ENCODE assay signal across 20 cellular contexts in genomic region chr15:98884894-98885293, GRCh38.
DNase-seq lines count a peak whose midpoint lies in the region; ATAC-seq lines count a peak whose summit lies in the region.
"Had no signal": no experiment of that assay in that cellular context is flagged by ENCODE, and none has a peak within 500 bp of the region (broad histone marks: within the 10 kb centered on the region; RNA-seq: fewer than 3 reads in every experiment).

No MANE protein-coding gene starts in this region.

- no peak overlapping the region for H3K4me3 Mint-ChIP-seq in stimulated activated naive B cell treated with anti-CD40 and anti-IgM and Interleukin-4, amounts not matched to agents 10 μg/mL and 1 μg/mL and 100 μg/mL, for 72 hours
- H3K4me3 Mint-ChIP-seq: activated B cell treated with CpG ODN at 0.5 μM for 24 hours; activated CD8-positive, alpha-beta T cell treated with anti-CD3 and anti-CD28 coated beads, Interleukin-2, amount 10 ng/mL, durations not matched to agents 7 days and 5 days; activated naive CD8-positive, alpha-beta T cell treated with anti-CD3 and anti-CD28 coated beads, Interleukin-2, amount 10 ng/mL, durations not matched to agents 7 days and 5 days; CD4-positive, alpha-beta T cell; neural crest cell; stimulated activated effector memory CD8-positive, alpha-beta T cell treated with anti-CD3 and anti-CD28 coated beads, Interleukin-12 subunit alpha, Interleukin-12 subunit beta, amount 100 ng/mL, for 72 hours; T-helper 17 cell had no signal

- H2BK15ac ChIP-seq in mesenchymal stem cell (ENCODE audit: low read depth, poor library complexity, severe bottlenecking) (no peak overlapping the region), mesendoderm (replicated peaks; ENCODE audit: low read depth) (no peak overlapping the region)

- DNase-seq in NCI-H2196 (lab: John Stamatoyannopoulos, UW; ENCODE audit: unreplicated experiment) (peak; percentile 53), cerebellar nuclear complex (lab: John Stamatoyannopoulos, UW) (peak; percentile 70 to 82), mesenchymal stem cell (no peak), SJCRH30 (no peak), mesendoderm (no peak)
- DNase-seq in stimulated activated naive B cell treated with anti-CD40 and anti-IgM and Interleukin-4, amounts not matched to agents 10 μg/mL and 1 μg/mL and 100 μg/mL, for 72 hours = no peak
- DNase-seq: activated B cell treated with CpG ODN at 0.5 μM for 24 hours; activated CD8-positive, alpha-beta T cell treated with anti-CD3 and anti-CD28 coated beads, Interleukin-2, amount 10 ng/mL, durations not matched to agents 7 days and 5 days; activated naive CD8-positive, alpha-beta T cell treated with anti-CD3 and anti-CD28 coated beads, Interleukin-2, amount 10 ng/mL, durations not matched to agents 7 days and 5 days; activated T-cell treated with anti-CD3 and anti-CD28 coated beads, Interleukin-2, amount 50 U/mL, for 48 hours; CD4-positive, alpha-beta T cell; midbrain; NCI-H1436 treated with DMSO at 0.1 percent for 48 hours; NCI-H446 treated with DMSO at 0.1 percent for 48 hours; T-helper 17 cell; transverse colon had no signal

- WGBS in mesenchymal stem cell = 89% methylated on average over 3 of the region's 3 CpGs
- WGBS in mesendoderm (ENCODE audit: extremely low coverage, insufficient coverage, low lambda C conversion rate) = no CpG with 5 or more reads among the region's 3 CpGs

- H3K4me3 ChIP-seq in BLaER1 (no peak overlapping the region), mesenchymal stem cell (ENCODE audit: insufficient read depth in 1 of 2, low read depth in 1 of 2, low read length in 2 of 2) (no peak overlapping the region), SJCRH30 (no peak overlapping the region), mesendoderm (ENCODE audit: low read length) (no peak overlapping the region)
- H3K4me3 ChIP-seq: transverse colon had no signal

- 0 out of 2 replicates have a peak overlapping the region, but pooled peaks have one; percentile 10 for H3K27ac ChIP-seq in BLaER1
- no peak overlapping the region for H3K27ac ChIP-seq in mesenchymal stem cell (ENCODE audit: low read length, poor library complexity, severe bottlenecking)
- no peak overlapping the region for H3K27ac ChIP-seq in SJCRH30
- H3K27ac ChIP-seq in mesendoderm (ENCODE audit: low read depth, low read length) = no peak overlapping the region
- H3K27ac ChIP-seq: transverse colon had no signal

- H3K56ac ChIP-seq in mesendoderm (ENCODE audit: low read length) = no peak overlapping the region

- no peak overlapping the region for H3K27ac Mint-ChIP-seq in stimulated activated naive B cell treated with anti-CD40 and anti-IgM and Interleukin-4, amounts not matched to agents 10 μg/mL and 1 μg/mL and 100 μg/mL, for 72 hours
- H3K27ac Mint-ChIP-seq: activated B cell treated with CpG ODN at 0.5 μM for 24 hours; activated CD8-positive, alpha-beta T cell treated with anti-CD3 and anti-CD28 coated beads, Interleukin-2, amount 10 ng/mL, durations not matched to agents 7 days and 5 days; activated naive CD8-positive, alpha-beta T cell treated with anti-CD3 and anti-CD28 coated beads, Interleukin-2, amount 10 ng/mL, durations not matched to agents 7 days and 5 days; CD4-positive, alpha-beta T cell; stimulated activated effector memory CD8-positive, alpha-beta T cell treated with anti-CD3 and anti-CD28 coated beads, Interleukin-12 subunit alpha, Interleukin-12 subunit beta, amount 100 ng/mL, for 72 hours; T-helper 17 cell had no signal

- H2AFZ ChIP-seq in mesenchymal stem cell (ENCODE audit: low read depth, low read length) = no peak overlapping the region

- H3K18ac ChIP-seq in mesenchymal stem cell (ENCODE audit: low read depth in 1 of 2, low read length in 2 of 2) = no peak overlapping the region
- no peak overlapping the region for H3K18ac ChIP-seq in mesendoderm (ENCODE audit: low read length)

- no peak for ATAC-seq in HG02884 (IDR thresholded peaks at IDR 0.05; ENCODE audit: unreplicated experiment)
- no peak for ATAC-seq in stimulated activated naive B cell treated with anti-CD40 and anti-IgM and Interleukin-4, amounts not matched to agents 10 μg/mL and 1 μg/mL and 100 μg/mL, for 72 hours (replicated peaks)
- ATAC-seq: activated CD8-positive, alpha-beta T cell treated with anti-CD3 and anti-CD28 coated beads, Interleukin-2, amount 10 ng/mL, durations not matched to agents 7 days and 5 days; stimulated activated effector memory CD8-positive, alpha-beta T cell treated with anti-CD3 and anti-CD28 coated beads, Interleukin-12 subunit alpha, Interleukin-12 subunit beta, amount 100 ng/mL, for 72 hours; T-helper 17 cell had no signal

- H4K8ac ChIP-seq in mesenchymal stem cell (ENCODE audit: low read length) (peak overlapping the region; percentile 19), mesendoderm (ENCODE audit: low read depth, low read length) (no peak overlapping the region)

- H3K27me3 ChIP-seq in BLaER1 = no peaks in the 10 kb centered on the region
- no peaks in the 10 kb centered on the region for H3K27me3 ChIP-seq in mesenchymal stem cell (ENCODE audit: control insufficient read depth in 1 of 2, insufficient read depth in 1 of 2, low read length in 2 of 2)
- no peaks in the 10 kb centered on the region for H3K27me3 ChIP-seq in SJCRH30
- H3K27me3 ChIP-seq in mesendoderm (ENCODE audit: insufficient read depth, low read length, poor library complexity) = no peaks in the 10 kb centered on the region
- H3K27me3 ChIP-seq: transverse colon had no signal

- H2BK120ac ChIP-seq in mesenchymal stem cell (ENCODE audit: low read depth, low read length) (no peak overlapping the region), mesendoderm (ENCODE audit: low read depth, low read length) (no peak overlapping the region)

- H4K20me1 ChIP-seq in BLaER1 = peaks cover 100% of the 10 kb centered on the region

- H3K9ac ChIP-seq in BLaER1 (no peak overlapping the region), mesenchymal stem cell (ENCODE audit: low read length) (no peak overlapping the region), mesendoderm (ENCODE audit: low read length) (no peak overlapping the region)

- H3K4me1 ChIP-seq in BLaER1 = peaks cover 61% of the 10 kb centered on the region
- H3K4me1 ChIP-seq in mesenchymal stem cell (ENCODE audit: control insufficient read depth, insufficient read depth, low read depth, low read length) = peaks cover 16% of the 10 kb centered on the region
- H3K4me1 ChIP-seq in SJCRH30 = peaks cover 9% of the 10 kb centered on the region
- peaks cover 2% of the 10 kb centered on the region for H3K4me1 ChIP-seq in mesendoderm (ENCODE audit: control insufficient read depth, low read depth, low read length)

- H2AK5ac ChIP-seq in mesenchymal stem cell (ENCODE audit: low read length, severe bottlenecking) = peak overlapping the region; percentile 62
- no peak overlapping the region for H2AK5ac ChIP-seq in mesendoderm (ENCODE audit: low read length)

- no peaks in the 10 kb centered on the region for H3K27me3 Mint-ChIP-seq in stimulated activated naive B cell treated with anti-CD40 and anti-IgM and Interleukin-4, amounts not matched to agents 10 μg/mL and 1 μg/mL and 100 μg/mL, for 72 hours
- H3K27me3 Mint-ChIP-seq: activated naive CD8-positive, alpha-beta T cell treated with anti-CD3 and anti-CD28 coated beads, Interleukin-2, amount 10 ng/mL, durations not matched to agents 7 days and 5 days; CD4-positive, alpha-beta T cell had no signal

- no peak overlapping the region for H3K4ac ChIP-seq in mesenchymal stem cell (ENCODE audit: low read depth in 1 of 2, low read length in 2 of 2)
- no peak overlapping the region for H3K4ac ChIP-seq in mesendoderm (ENCODE audit: low read depth, low read length)

- peaks cover 7% of the 10 kb centered on the region; the same call in 1 of the 2 replicates for H3K36me3 ChIP-seq in BLaER1
- H3K36me3 ChIP-seq in mesenchymal stem cell (ENCODE audit: control insufficient read depth in 1 of 2, insufficient read depth in 2 of 2, low read depth in 1 of 2, low read length in 2 of 2) = peaks cover 0 to 6% of the 10 kb centered on the region in 2 experiments
- H3K36me3 ChIP-seq in SJCRH30 = no peaks in the 10 kb centered on the region
- H3K36me3 ChIP-seq in mesendoderm (ENCODE audit: control insufficient read depth, insufficient read depth, low read length) = no peaks in the 10 kb centered on the region
- H3K36me3 ChIP-seq: transverse colon had no signal

- peaks cover 68% of the 10 kb centered on the region for H3K79me2 ChIP-seq in mesendoderm (ENCODE audit: control insufficient read depth, insufficient read depth, low read length)

- H4K91ac ChIP-seq in mesenchymal stem cell (ENCODE audit: low read length) = peak overlapping the region; percentile 11

- H3K4me1 Mint-ChIP-seq in stimulated activated naive B cell treated with anti-CD40 and anti-IgM and Interleukin-4, amounts not matched to agents 10 μg/mL and 1 μg/mL and 100 μg/mL, for 72 hours = peaks cover 7 to 12% of the 10 kb centered on the region in 2 donors
- H3K4me1 Mint-ChIP-seq: stimulated activated effector memory CD8-positive, alpha-beta T cell treated with anti-CD3 and anti-CD28 coated beads, Interleukin-12 subunit alpha, Interleukin-12 subunit beta, amount 100 ng/mL, for 72 hours had no signal

- no peak overlapping the region for H4K5ac ChIP-seq in mesendoderm (ENCODE audit: low read length)

- H3K79me1 ChIP-seq in mesenchymal stem cell (replicated peaks; ENCODE audit: low read length, poor library complexity, severe bottlenecking) (peaks cover 32% of the 10 kb centered on the region), mesendoderm (ENCODE audit: low read length) (peaks cover 28% of the 10 kb centered on the region)

- H2BK5ac ChIP-seq in mesenchymal stem cell (ENCODE audit: low read depth, low read length, poor library complexity, severe bottlenecking) = no peak overlapping the region
- H2BK5ac ChIP-seq in mesendoderm (ENCODE audit: low read length) = no peak overlapping the region

- no peaks in the 10 kb centered on the region for H3K36me3 Mint-ChIP-seq in stimulated activated naive B cell treated with anti-CD40 and anti-IgM and Interleukin-4, amounts not matched to agents 10 μg/mL and 1 μg/mL and 100 μg/mL, for 72 hours
- H3K36me3 Mint-ChIP-seq: activated naive CD8-positive, alpha-beta T cell treated with anti-CD3 and anti-CD28 coated beads, Interleukin-2, amount 10 ng/mL, durations not matched to agents 7 days and 5 days; stimulated activated effector memory CD8-positive, alpha-beta T cell treated with anti-CD3 and anti-CD28 coated beads, Interleukin-12 subunit alpha, Interleukin-12 subunit beta, amount 100 ng/mL, for 72 hours had no signal

- H3K9me3 Mint-ChIP-seq in stimulated activated naive B cell treated with anti-CD40 and anti-IgM and Interleukin-4, amounts not matched to agents 10 μg/mL and 1 μg/mL and 100 μg/mL, for 72 hours = no peaks in the 10 kb centered on the region
- H3K9me3 Mint-ChIP-seq: activated B cell treated with CpG ODN at 0.5 μM for 24 hours; activated naive CD8-positive, alpha-beta T cell treated with anti-CD3 and anti-CD28 coated beads, Interleukin-2, amount 10 ng/mL, durations not matched to agents 7 days and 5 days; CD4-positive, alpha-beta T cell; neural crest cell; stimulated activated effector memory CD8-positive, alpha-beta T cell treated with anti-CD3 and anti-CD28 coated beads, Interleukin-12 subunit alpha, Interleukin-12 subunit beta, amount 100 ng/mL, for 72 hours had no signal

- H3K23ac ChIP-seq in mesenchymal stem cell (ENCODE audit: low read length in 2 of 2) = peak overlapping the region in 1 of 2 experiments; percentile 47
- H3K23ac ChIP-seq in mesendoderm (ENCODE audit: low read length) = no peak overlapping the region

- H3K4me2 ChIP-seq in BLaER1 (no peak overlapping the region; the same call in 1 of the 2 replicates), mesenchymal stem cell (ENCODE audit: low read length, poor library complexity, severe bottlenecking) (no peak overlapping the region), mesendoderm (ENCODE audit: low read length) (no peak overlapping the region)

- H3K9me3 ChIP-seq in BLaER1 (no peaks in the 10 kb centered on the region), mesenchymal stem cell (ENCODE audit: control insufficient read depth, low read length) (no peaks in the 10 kb centered on the region), SJCRH30 (replicated peaks) (no peaks in the 10 kb centered on the region)
- H3K9me3 ChIP-seq: transverse colon had no signal

- no peak overlapping the region for H2BK12ac ChIP-seq in mesenchymal stem cell (ENCODE audit: low read length in 2 of 2)

- no peak overlapping the region for H3K14ac ChIP-seq in mesenchymal stem cell (ENCODE audit: low read length in 2 of 2)

Comparison
In these comparisons a context has a peak if more than half of its experiments do, and no peak if none do; other contexts are left out.
1. DNase-seq: peak in NCI-H2196 (single experiment) and cerebellar nuclear complex (2 of 2); none in mesenchymal stem cell (single experiment), SJCRH30 (0 of 2), mesendoderm (single experiment) and stimulated activated naive B cell treated with anti-CD40 and anti-IgM and Interleukin-4, amounts not matched to agents 10 μg/mL and 1 μg/mL and 100 μg/mL, for 72 hours (single experiment).